In the genomic region with DNA sequence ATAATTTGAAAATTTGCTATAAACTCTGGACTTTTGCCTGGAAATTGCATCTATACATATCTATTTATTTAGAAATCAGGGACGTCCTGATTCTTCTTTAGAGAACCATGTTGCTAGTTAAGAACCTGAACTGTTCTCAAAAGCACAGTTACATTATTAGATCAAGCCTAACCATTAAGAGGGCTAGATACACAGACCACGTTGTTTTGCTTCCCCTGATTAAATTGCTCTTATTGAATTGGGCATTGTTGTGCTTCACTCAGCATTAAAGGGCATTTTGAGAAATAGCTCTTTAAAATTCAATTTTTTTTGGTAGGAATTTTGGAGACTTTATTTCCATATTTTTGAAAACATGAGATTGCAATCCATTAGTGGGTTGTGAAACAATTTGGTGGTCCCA, we compare ENCODE assay signal across 23 cellular contexts. TPM values are rescaled to one million over a fixed set of nuclear protein-coding genes. Genes with fewer than 3 reads are reported as not detected.
A peak's percentile ranks its signal among the peaks of the same experiment; 100 is the strongest.
DNase-seq lines count a peak whose midpoint lies in the region; ATAC-seq and TF ChIP-seq lines count a peak whose summit lies in the region.
"Had no signal": no experiment of that assay in that cellular context is flagged by ENCODE, and none has a peak within 500 bp of the region (broad histone marks: within the 10 kb centered on the region; RNA-seq: fewer than 3 reads in every experiment).

No MANE protein-coding gene starts in this region.

- peaks cover 0 to 7% of the 10 kb centered on the region in 2 experiments; a peak in 1 of 4 replicates for H3K4me1 ChIP-seq in SK-N-SH (ENCODE audit: control insufficient read depth in 1 of 2, insufficient read depth in 2 of 2, low read depth in 1 of 2, low read length in 1 of 2)
- H3K4me1 ChIP-seq: BLaER1 had no signal

- H3K9ac ChIP-seq in SK-N-SH, result no peak overlapping the region
- H3K9ac ChIP-seq: BLaER1 had no signal

- intact Hi-C loops in left cardiac atrium (cut with DNase I), result no loop called here

- H3K4me3 ChIP-seq in SK-N-SH (ENCODE audit: low read depth in 2 of 2, low read length in 1 of 2), result no peak overlapping the region
- H3K4me3 ChIP-seq: BLaER1, GM12878, GM23338 had no signal

- H3K79me2 ChIP-seq in SK-N-SH (ENCODE audit: insufficient read depth), result peaks cover 7% of the 10 kb centered on the region

- peaks cover 6% of the 10 kb centered on the region for H3F3A ChIP-seq in SK-N-SH (replicated peaks; ENCODE audit: insufficient read depth)

- H3K27me3 ChIP-seq in SK-N-SH (ENCODE audit: insufficient read depth), result no peaks in the 10 kb centered on the region
- H3K27me3 ChIP-seq: BLaER1 had no signal

- no peak for ATAC-seq in left cardiac atrium
- ATAC-seq: CD8-positive, alpha-beta T cell; GM12878; GM23338; HCT116 had no signal

- TF ChIP-seq EP300 in SK-N-SH (IDR thresholded peaks at IDR 0.05; ENCODE audit: borderline replicate concordance in 1 of 2, low read depth in 1 of 2, low read length in 1 of 2), result no peak

- peak overlapping the region in 1 of 2 experiments; percentile 71; a peak in 2 of 4 replicates for H3K27ac ChIP-seq in SK-N-SH (ENCODE audit: low read depth in 2 of 2, low read length in 1 of 2)
- H3K27ac ChIP-seq: 22Rv1, BLaER1, C4-2B had no signal

- H3K4me2 ChIP-seq in SK-N-SH, result no peak overlapping the region
- H3K4me2 ChIP-seq: BLaER1, GM23338 had no signal

- TF ChIP-seq RAD21 in SK-N-SH (IDR thresholded peaks at IDR 0.05; ENCODE audit: low read length), result no peak

- no peaks in the 10 kb centered on the region for H3K9me3 ChIP-seq in SK-N-SH
- H3K9me3 ChIP-seq: BLaER1 had no signal

- POLR2A ChIA-PET in SK-N-SH (lab: Yijun Ruan, JAX) (no interaction called here), HEK293T (lab: Yijun Ruan, JAX) (no interaction called here)

- no peak for TF ChIP-seq CTCF in SK-N-SH (IDR thresholded peaks at IDR 0.05)

- peak; percentile 61 for DNase-seq in COLO829 (ENCODE audit: low spot score)
- DNase-seq in SK-N-SH, result peak; percentile 23
- peak; percentile 16 for DNase-seq in globus pallidus (ENCODE audit: low spot score)
- DNase-seq in pons (ENCODE audit: low spot score), result peak; percentile 59
- no peak for DNase-seq in left cardiac atrium
- no peak for DNase-seq in DMS53 treated with DMSO at 0.1 percent for 48 hours (lab: John Stamatoyannopoulos, UW; ENCODE audit: unreplicated experiment)
- DNase-seq in HEK293T (ENCODE audit: extremely low spot score), result no peak
- DNase-seq: Calu3; CD4-positive, CD25-positive, alpha-beta regulatory T cell; CD8-positive, alpha-beta T cell; COR-L47; DMS153; DMS79; EL; GDM1; H9; HFFc6 had no signal

- CTCF ChIA-PET in SK-N-SH (lab: Yijun Ruan, JAX), result interaction anchor here (2.5 kb wide), 1 partner anchor 813 kb away, joined by 7 read pairs; no protein-coding TSS in a partner anchor
- CTCF ChIA-PET in HEK293T (lab: Yijun Ruan, JAX), result no interaction called here

- no peak overlapping the region for H2AFZ ChIP-seq in SK-N-SH (ENCODE audit: low read depth)
- H2AFZ ChIP-seq: GM23338 had no signal

- no peaks in the 10 kb centered on the region for H4K20me1 ChIP-seq in SK-N-SH (ENCODE audit: insufficient read depth)

- 69% methylated on average over 2 of the region's 2 CpGs for WGBS in SK-N-SH (ENCODE audit: low lambda C conversion rate)

- H3K9me2 ChIP-seq in SK-N-SH, result no peaks in the 10 kb centered on the region

- peaks cover 24 to 47% of the 10 kb centered on the region in 2 experiments for H3K36me3 ChIP-seq in SK-N-SH (replicated peaks in 1 of 2; ENCODE audit: control insufficient read depth in 1 of 2, insufficient read depth in 2 of 2, low read length in 1 of 2)

TF ChIP-seq in SK-N-SH, 30 proteins besides CTCF, POLR2A, EP300 and RAD21:
- no peak for TF ChIP-seq SIN3A (IDR thresholded peaks at IDR 0.05; ENCODE audit: borderline replicate concordance, low read depth, low read length)
- TF ChIP-seq MXI1 (IDR thresholded peaks at IDR 0.05; ENCODE audit: low read depth, low read length), result 0 out of 2 replicates have a peak, but pooled peaks have one; percentile 31
- TF ChIP-seq, protein P1, sequence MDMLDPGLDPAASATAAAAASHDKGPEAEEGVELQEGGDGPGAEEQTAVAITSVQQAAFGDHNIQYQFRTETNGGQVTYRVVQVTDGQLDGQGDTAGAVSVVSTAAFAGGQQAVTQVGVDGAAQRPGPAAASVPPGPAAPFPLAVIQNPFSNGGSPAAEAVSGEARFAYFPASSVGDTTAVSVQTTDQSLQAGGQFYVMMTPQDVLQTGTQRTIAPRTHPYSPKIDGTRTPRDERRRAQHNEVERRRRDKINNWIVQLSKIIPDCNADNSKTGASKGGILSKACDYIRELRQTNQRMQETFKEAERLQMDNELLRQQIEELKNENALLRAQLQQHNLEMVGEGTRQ (IDR thresholded peaks at IDR 0.05; ENCODE audit: borderline replicate concordance, low read depth, low read length), result no peak
- TF ChIP-seq YY1 (IDR thresholded peaks at IDR 0.05; ENCODE audit: low read depth), result no peak
- TF ChIP-seq JUND (IDR thresholded peaks at IDR 0.05), result no peak
- no peak for TF ChIP-seq TCF12 (IDR thresholded peaks at IDR 0.05)
- TF ChIP-seq, protein P2, sequence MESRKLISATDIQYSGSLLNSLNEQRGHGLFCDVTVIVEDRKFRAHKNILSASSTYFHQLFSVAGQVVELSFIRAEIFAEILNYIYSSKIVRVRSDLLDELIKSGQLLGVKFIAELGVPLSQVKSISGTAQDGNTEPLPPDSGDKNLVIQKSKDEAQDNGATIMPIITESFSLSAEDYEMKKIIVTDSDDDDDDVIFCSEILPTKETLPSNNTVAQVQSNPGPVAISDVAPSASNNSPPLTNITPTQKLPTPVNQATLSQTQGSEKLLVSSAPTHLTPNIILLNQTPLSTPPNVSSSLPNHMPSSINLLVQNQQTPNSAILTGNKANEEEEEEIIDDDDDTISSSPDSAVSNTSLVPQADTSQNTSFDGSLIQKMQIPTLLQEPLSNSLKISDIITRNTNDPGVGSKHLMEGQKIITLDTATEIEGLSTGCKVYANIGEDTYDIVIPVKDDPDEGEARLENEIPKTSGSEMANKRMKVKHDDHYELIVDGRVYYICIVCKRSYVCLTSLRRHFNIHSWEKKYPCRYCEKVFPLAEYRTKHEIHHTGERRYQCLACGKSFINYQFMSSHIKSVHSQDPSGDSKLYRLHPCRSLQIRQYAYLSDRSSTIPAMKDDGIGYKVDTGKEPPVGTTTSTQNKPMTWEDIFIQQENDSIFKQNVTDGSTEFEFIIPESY (IDR thresholded peaks at IDR 0.05; ENCODE audit: borderline replicate concordance, low read depth), result no peak
- TF ChIP-seq POLR2AphosphoS5 (IDR thresholded peaks at IDR 0.05; ENCODE audit: low read depth, low read length), result no peak
TF ChIP-seq in SK-N-SH: peak in this region for 1.

TF ChIP-seq in HEK293T, 16 proteins besides CTCF, POLR2A, EP300 and RAD21:
- TF ChIP-seq, protein P3, sequence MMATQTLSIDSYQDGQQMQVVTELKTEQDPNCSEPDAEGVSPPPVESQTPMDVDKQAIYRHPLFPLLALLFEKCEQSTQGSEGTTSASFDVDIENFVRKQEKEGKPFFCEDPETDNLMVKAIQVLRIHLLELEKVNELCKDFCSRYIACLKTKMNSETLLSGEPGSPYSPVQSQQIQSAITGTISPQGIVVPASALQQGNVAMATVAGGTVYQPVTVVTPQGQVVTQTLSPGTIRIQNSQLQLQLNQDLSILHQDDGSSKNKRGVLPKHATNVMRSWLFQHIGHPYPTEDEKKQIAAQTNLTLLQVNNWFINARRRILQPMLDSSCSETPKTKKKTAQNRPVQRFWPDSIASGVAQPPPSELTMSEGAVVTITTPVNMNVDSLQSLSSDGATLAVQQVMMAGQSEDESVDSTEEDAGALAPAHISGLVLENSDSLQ (IDR thresholded peaks at IDR 0.05), result no peak
- TF ChIP-seq ARNT (IDR thresholded peaks at IDR 0.05), result no peak
- no peak for TF ChIP-seq SP1 (IDR thresholded peaks at IDR 0.05)
- no peak for TF ChIP-seq ELF4 (IDR thresholded peaks at IDR 0.05)
- no peak for TF ChIP-seq ZNF384 (IDR thresholded peaks at IDR 0.05)
- no peak for TF ChIP-seq FOXM1 (IDR thresholded peaks at IDR 0.05; ENCODE audit: borderline replicate concordance)
- TF ChIP-seq HDGF (IDR thresholded peaks at IDR 0.05; ENCODE audit: borderline replicate concordance), result no peak
- no peak for TF ChIP-seq CTBP1 (IDR thresholded peaks at IDR 0.05; ENCODE audit: borderline replicate concordance)
- no peak for TF ChIP-seq BHLHE40 (IDR thresholded peaks at IDR 0.05; ENCODE audit: borderline replicate concordance)
- no peak for TF ChIP-seq FOXK2 (IDR thresholded peaks at IDR 0.05)
- TF ChIP-seq FOXA1 (IDR thresholded peaks at IDR 0.05), result no peak
- TF ChIP-seq L3MBTL2 (conservative IDR thresholded peaks at IDR 0.05), result no peak
- no peak for TF ChIP-seq SUZ12 (IDR thresholded peaks at IDR 0.05)
- no peak for TF ChIP-seq TARDBP (IDR thresholded peaks at IDR 0.05)
- no peak for TF ChIP-seq NFRKB (IDR thresholded peaks at IDR 0.05)

RNA-seq across cellular contexts. Expression of a gene that starts 44.4 kb away (rescaled TPM):
- 20.2 and 20.3 TPM in 2 replicates for polyA plus RNA-seq in SK-N-SH (2012; rRNA removed)
- 23.4 and 28.6 TPM in 2 replicates for polyA plus RNA-seq in SK-N-SH (2012; cell fraction: cytosol; rRNA removed)
- 31.3 and 38.8 TPM in 2 replicates for polyA plus RNA-seq in SK-N-SH (2012; cell fraction: nucleus; rRNA removed)
- 10 to 100 TPM; 24.9 to 32.4 TPM for total RNA-seq in left cardiac atrium

RNA-seq across cellular contexts. Expression of a gene that starts 55.9 kb away (rescaled TPM):
- 14.1 and 16.0 TPM in 2 replicates for polyA plus RNA-seq in SK-N-SH (2012; rRNA removed)
- 7.7 and 11.6 TPM in 2 replicates for polyA plus RNA-seq in SK-N-SH (2012; cell fraction: cytosol; rRNA removed)
- polyA plus RNA-seq in SK-N-SH (2012; cell fraction: nucleus; rRNA removed), result 12.6 and 15.1 TPM in 2 replicates
- 10 to 100 TPM in 1 of 2 donors, 1 to 10 TPM in 1; 9.3 to 13.8 TPM for total RNA-seq in left cardiac atrium

Comparison
In these comparisons a context has a peak if more than half of its experiments do, and no peak if none do; other contexts are left out.
1. DNase-seq: peak in COLO829 (single experiment), SK-N-SH (single experiment), globus pallidus (single experiment) and pons (single experiment); none in left cardiac atrium (single experiment), DMS53 treated with DMSO at 0.1 percent for 48 hours (single experiment) and HEK293T (single experiment).